24 cellular contexts compared by ENCODE assay signal in the genomic region with DNA sequence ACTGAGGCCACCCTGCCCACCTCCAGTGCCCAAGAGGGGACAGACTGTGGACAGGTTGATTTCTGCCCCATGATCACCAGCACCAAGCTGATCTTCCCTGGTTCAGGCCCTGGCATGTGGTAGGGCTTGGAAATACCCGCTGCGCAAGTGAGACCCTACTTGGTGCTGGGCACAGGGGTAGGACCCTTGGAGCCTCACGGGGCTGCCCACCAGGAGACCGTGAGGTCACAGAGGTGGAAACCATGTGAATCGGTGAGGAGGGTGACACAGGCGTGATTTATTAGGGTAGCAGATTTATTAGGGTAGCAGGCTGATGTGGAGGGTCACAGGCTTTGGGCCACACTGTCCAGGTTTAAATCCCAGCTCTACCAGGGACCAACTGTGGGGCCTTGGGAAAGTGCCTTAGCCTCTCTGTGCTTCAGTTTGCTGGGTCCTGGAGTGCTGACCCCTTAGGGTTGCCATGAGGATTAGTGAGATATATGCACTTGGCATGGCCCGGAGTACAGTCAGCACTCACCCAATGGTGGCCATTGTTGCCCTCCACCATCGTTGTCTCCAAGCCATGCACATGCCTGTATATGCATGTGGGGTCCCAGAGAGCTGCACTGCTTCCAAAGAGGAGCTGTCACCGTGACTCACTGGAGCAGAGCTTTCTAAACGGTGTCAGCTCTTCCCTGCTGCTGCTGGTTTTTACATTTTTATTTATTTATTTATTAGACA. TPM values are rescaled to one million over a fixed set of nuclear protein-coding genes. Genes with fewer than 3 reads are reported as not detected.
DNase-seq lines count a peak whose midpoint lies in the region; ATAC-seq, FAIRE-seq and TF ChIP-seq lines count a peak whose summit lies in the region.
"Had no signal": no experiment of that assay in that cellular context is flagged by ENCODE, and none has a peak within 500 bp of the region (broad histone marks: within the 10 kb centered on the region; RNA-seq: fewer than 3 reads in every experiment).

No MANE protein-coding gene starts in this region.

- H3K9me3 ChIP-seq in H9 (ENCODE audit: control insufficient read depth, low read depth, low read length) (no peaks in the 10 kb centered on the region), neutrophil (no peaks in the 10 kb centered on the region), tibial artery (no peaks in the 10 kb centered on the region)
- H3K9me3 ChIP-seq: breast epithelium, heart left ventricle had no signal

- no peaks in the 10 kb centered on the region for H3K36me3 Mint-ChIP-seq in H9 (ENCODE audit: insufficient read depth in 1 of 3, low read depth in 3 of 3)
- H3K36me3 Mint-ChIP-seq: CD4-positive, CD25-positive, alpha-beta regulatory T cell had no signal

- no peak for ATAC-seq in GM19324 (IDR thresholded peaks at IDR 0.05; ENCODE audit: low FRiP score, unreplicated experiment)
- ATAC-seq: heart left ventricle; stimulated activated naive B cell treated with anti-CD40 and anti-IgM and Interleukin-4, amounts not matched to agents 10 μg/mL and 1 μg/mL and 100 μg/mL, for 72 hours had no signal

- H3K9ac ChIP-seq in H9 (ENCODE audit: extremely low read depth, insufficient read length, low read length): no peak overlapping the region

- no peak overlapping the region for H2BK5ac ChIP-seq in H9 (ENCODE audit: insufficient read length, low read length)

- H3K18ac ChIP-seq in H9 (ENCODE audit: insufficient read length, low read depth, low read length): no peak overlapping the region

- H3K23me2 ChIP-seq in H9 (ENCODE audit: insufficient read length, low read depth, low read length, poor library complexity, severe bottlenecking): no peaks in the 10 kb centered on the region

- no peak for FAIRE-seq in RCC 7860 (lab: Jason Lieb, UNC)
- FAIRE-seq: endometrium, urothelium cell line had no signal

- H4K8ac ChIP-seq in H9 (replicated peaks; ENCODE audit: insufficient read length, low read depth, low read length): no peak overlapping the region

- no peak overlapping the region for H3K27ac Mint-ChIP-seq in H9
- H3K27ac Mint-ChIP-seq: activated CD4-positive, alpha-beta memory T cell treated with anti-CD3 and anti-CD28 coated beads, Interleukin-2, amount 10 ng/mL, durations not matched to agents 7 days and 5 days had no signal

- no peak overlapping the region; the same call in 1 of the 2 replicates for H3K14ac ChIP-seq in H9 (ENCODE audit: insufficient read depth, low read length)

- no peak overlapping the region for H2AFZ ChIP-seq in H9 (ENCODE audit: low read length)

- H3K27me3 Mint-ChIP-seq in H9 (ENCODE audit: low read depth): no peaks in the 10 kb centered on the region; the same call in none of the 2 replicates
- H3K27me3 Mint-ChIP-seq: activated CD4-positive, alpha-beta memory T cell treated with anti-CD3 and anti-CD28 coated beads, Interleukin-2, amount 10 ng/mL, durations not matched to agents 7 days and 5 days; CD4-positive, CD25-positive, alpha-beta regulatory T cell; stimulated activated naive B cell treated with anti-CD40 and anti-IgM and Interleukin-4, amounts not matched to agents 10 μg/mL and 1 μg/mL and 100 μg/mL, for 72 hours had no signal

- H3T11ph ChIP-seq in H9 (ENCODE audit: low read length): no peak overlapping the region

- H2AK5ac ChIP-seq in H9 (ENCODE audit: insufficient read length, low read length): no peak overlapping the region

- no peak overlapping the region for H3K56ac ChIP-seq in H9 (ENCODE audit: insufficient read length, low read depth, low read length)

- WGBS in H9 (ENCODE audit: extremely low coverage, insufficient read length, low lambda C conversion rate): no CpG with 5 or more reads among the region's 10 CpGs

- no peak overlapping the region for H3K23ac ChIP-seq in H9 (ENCODE audit: insufficient read length, low read depth, low read length)

- no peaks in the 10 kb centered on the region for H3K79me1 ChIP-seq in H9 (ENCODE audit: insufficient read depth, low read depth, low read length, poor library complexity, severe bottlenecking)

- peaks cover 0 to 11% of the 10 kb centered on the region in 2 experiments; a peak in 3 of 4 replicates for H3K4me1 Mint-ChIP-seq in H9
- H3K4me1 Mint-ChIP-seq: activated CD4-positive, alpha-beta memory T cell treated with anti-CD3 and anti-CD28 coated beads, Interleukin-2, amount 10 ng/mL, durations not matched to agents 7 days and 5 days had no signal

- no peaks in the 10 kb centered on the region; a peak in 1 of 5 replicates for H3K9me3 Mint-ChIP-seq in H9
- H3K9me3 Mint-ChIP-seq: activated CD4-positive, alpha-beta memory T cell treated with anti-CD3 and anti-CD28 coated beads, Interleukin-2, amount 10 ng/mL, durations not matched to agents 7 days and 5 days; CD4-positive, CD25-positive, alpha-beta regulatory T cell; nephron had no signal

- no peak overlapping the region for H2BK12ac ChIP-seq in H9 (ENCODE audit: insufficient read length, low read depth, low read length)

- H3K4me3 ChIP-seq in coronary artery (no peak overlapping the region), neutrophil (ENCODE audit: low read depth in 1 of 2, low read length in 1 of 2) (no peak overlapping the region), tibial artery (no peak overlapping the region)
- H3K4me3 ChIP-seq: breast epithelium, heart left ventricle had no signal

- DNase-seq in H9: peak; percentile 18
- no peak for DNase-seq in coronary artery (ENCODE audit: low spot score)
- DNase-seq in tibial artery: peak in 1 of 2 donors; percentile 62
- no peak for DNase-seq in stimulated activated naive CD4-positive, alpha-beta T cell (lab: John Stamatoyannopoulos, UW)
- no peak for DNase-seq in RCC 7860 (ENCODE audit: low spot score)
- no peak for DNase-seq in NCI-H1105 (lab: John Stamatoyannopoulos, UW)
- DNase-seq: activated CD4-positive, alpha-beta memory T cell treated with anti-CD3 and anti-CD28 coated beads, Interleukin-2, amount 10 ng/mL, durations not matched to agents 7 days and 5 days; activated gamma-delta T cell treated with Interleukin-2 at 50 U/mL for 16 hours; CD4-positive, CD25-positive, alpha-beta regulatory T cell; cortex of kidney; heart left ventricle; KBM-7; MV-4-11; NCI-H1694 treated with DMSO at 0.1 percent for 48 hours; NCI-H774; SHP77; stimulated activated naive B cell treated with anti-CD40 and anti-IgM and Interleukin-4, amounts not matched to agents 10 μg/mL and 1 μg/mL and 100 μg/mL, for 72 hours; SW 1271 had no signal

- no peak overlapping the region; the same call in 1 of the 2 replicates for H3K4ac ChIP-seq in H9 (ENCODE audit: low read depth, low read length)

- H3K4me3 Mint-ChIP-seq in H9: no peak overlapping the region
- H3K4me3 Mint-ChIP-seq: activated CD4-positive, alpha-beta memory T cell treated with anti-CD3 and anti-CD28 coated beads, Interleukin-2, amount 10 ng/mL, durations not matched to agents 7 days and 5 days; CD4-positive, CD25-positive, alpha-beta regulatory T cell; nephron; stimulated activated naive B cell treated with anti-CD40 and anti-IgM and Interleukin-4, amounts not matched to agents 10 μg/mL and 1 μg/mL and 100 μg/mL, for 72 hours had no signal

- H3K4me1 ChIP-seq in H9 (ENCODE audit: insufficient read depth, low read length) (no peaks in the 10 kb centered on the region), neutrophil (ENCODE audit: control insufficient read depth in 1 of 2, insufficient read depth in 1 of 2, low read depth in 1 of 2, low read length in 1 of 2) (peaks cover 40 to 41% of the 10 kb centered on the region in 2 experiments), tibial artery (peaks cover 12 to 89% (median 79%) of the 10 kb centered on the region in 4 donors)

- no peak overlapping the region for H4K91ac ChIP-seq in H9 (ENCODE audit: insufficient read length, low read depth, low read length)

- H3K36me3 ChIP-seq in neutrophil: no peaks in the 10 kb centered on the region
- H3K36me3 ChIP-seq in tibial artery: no peaks in the 10 kb centered on the region
- H3K36me3 ChIP-seq: breast epithelium, heart left ventricle had no signal

- H3K27me3 ChIP-seq in H9 (ENCODE audit: insufficient read depth, low read length): no peaks in the 10 kb centered on the region
- H3K27me3 ChIP-seq in neutrophil: no peaks in the 10 kb centered on the region
- no peaks in the 10 kb centered on the region for H3K27me3 ChIP-seq in tibial artery
- H3K27me3 ChIP-seq: breast epithelium, heart left ventricle had no signal

- H2BK15ac ChIP-seq in H9 (ENCODE audit: low read depth, low read length): no peak overlapping the region

- H2BK120ac ChIP-seq in H9 (ENCODE audit: low read depth, low read length, poor library complexity, severe bottlenecking): no peak overlapping the region

- H3K4me2 ChIP-seq in H9 (ENCODE audit: insufficient read depth, insufficient read length, low read length): no peak overlapping the region

- intact Hi-C loops in tibial artery (cut with DNase I; ENCODE audit: low total_unique reads): no loop called here

- H4K5ac ChIP-seq in H9 (ENCODE audit: insufficient read length, low read depth, low read length): no peak overlapping the region

- H3K27ac ChIP-seq in H9 (ENCODE audit: insufficient read length, low read depth, low read length) (no peak overlapping the region), coronary artery (peak overlapping the region; percentile 76 to 96), neutrophil (peak overlapping the region; percentile 43), tibial artery (peak overlapping the region; percentile 87 to 90)
- H3K27ac ChIP-seq: heart left ventricle had no signal

- no peak overlapping the region for H2BK20ac ChIP-seq in H9 (ENCODE audit: low read depth, low read length, poor library complexity, severe bottlenecking)

- no peaks in the 10 kb centered on the region for H3K79me2 ChIP-seq in H9 (ENCODE audit: insufficient read depth, low read length)

- TF ChIP-seq CTCF in H9 (conservative IDR thresholded peaks at IDR 0.05): no peak
- no peak for TF ChIP-seq CTCF in coronary artery (IDR thresholded peaks at IDR 0.05)
- TF ChIP-seq CTCF in neutrophil (IDR thresholded peaks at IDR 0.05): no peak
- no peak for TF ChIP-seq CTCF in tibial artery (IDR thresholded peaks at IDR 0.05)

- no peaks in the 10 kb centered on the region for H4K20me1 ChIP-seq in H9 (ENCODE audit: control insufficient read depth, insufficient read depth, insufficient read length)

RNA-seq across cellular contexts. Expression of gene DUSP1, which starts 20.9 kb away (rescaled TPM):
- 10.9 and 11.3 TPM in 2 replicates for total RNA-seq in H9 (2021)

RNA-seq across cellular contexts. Expression of gene ERGIC1, which starts 42.2 kb away (rescaled TPM):
- total RNA-seq in H9 (2021): 74.2 and 77.0 TPM in 2 replicates
